In the genomic region with DNA sequence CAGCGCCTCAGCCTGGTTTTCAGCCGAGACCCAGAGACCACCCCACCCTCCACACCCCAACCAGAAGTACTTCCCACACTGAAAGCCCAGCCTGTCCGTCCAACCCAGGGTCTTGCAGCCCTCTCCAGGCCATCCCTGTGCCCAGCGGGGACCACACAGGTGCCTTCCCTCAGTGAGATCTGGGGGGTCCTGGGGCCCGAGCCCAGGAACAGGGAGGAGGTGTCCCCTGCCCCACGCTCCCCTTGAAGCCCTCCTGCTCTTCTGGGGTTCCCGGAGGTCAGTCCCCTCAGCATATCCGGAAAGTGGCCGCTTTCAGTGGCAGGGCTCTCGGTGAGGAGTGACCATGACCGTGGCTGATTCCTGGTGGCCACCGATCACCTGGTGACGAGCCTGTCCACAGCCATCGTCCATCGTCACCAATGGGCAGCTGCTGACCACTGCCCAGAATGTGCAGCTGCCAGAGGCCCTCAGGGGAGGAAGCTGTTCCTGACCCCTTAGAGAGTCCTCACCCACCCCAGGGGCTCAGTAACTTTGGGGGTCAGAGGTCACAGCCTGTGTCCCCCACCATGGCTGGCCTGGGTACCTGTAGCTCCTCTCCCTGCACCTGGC, we compare ENCODE assay signal across 22 cellular contexts. TPM values are rescaled to one million over a fixed set of nuclear protein-coding genes. Genes with fewer than 3 reads are reported as not detected.
DNase-seq lines count a peak whose midpoint lies in the region; ATAC-seq, FAIRE-seq and TF ChIP-seq lines count a peak whose summit lies in the region.
"Had no signal": no experiment of that assay in that cellular context is flagged by ENCODE, and none has a peak within 500 bp of the region (broad histone marks: within the 10 kb centered on the region; RNA-seq: fewer than 3 reads in every experiment).

No MANE protein-coding gene starts in this region.

- no peaks in the 10 kb centered on the region for H4K20me1 ChIP-seq in endothelial cell of umbilical vein (replicated peaks; ENCODE audit: control insufficient read depth, extremely low read depth, insufficient read depth, low read length)
- H4K20me1 ChIP-seq in neural progenitor cell (ENCODE audit: low read depth), result peaks cover 38% of the 10 kb centered on the region

- peak overlapping the region; percentile 57 for H3K4me3 Mint-ChIP-seq in neural progenitor cell

- peak overlapping the region; percentile 82 for H3K27ac ChIP-seq in cardiac muscle cell
- peak overlapping the region in 1 of 2 donors; percentile 16 for H3K27ac ChIP-seq in right atrium auricular region
- no peak overlapping the region for H3K27ac ChIP-seq in endothelial cell of umbilical vein (ENCODE audit: insufficient read depth, low read depth, low read length)
- no peak overlapping the region for H3K27ac ChIP-seq in neural progenitor cell
- H3K27ac ChIP-seq: A549 had no signal

- peaks cover 13% of the 10 kb centered on the region for H3K36me3 Mint-ChIP-seq in neural progenitor cell

- no peak for FAIRE-seq in endothelial cell of umbilical vein (lab: Jason Lieb, UNC)
- FAIRE-seq: A549, GM12891, GM18507, H54 had no signal

- H3K4me1 ChIP-seq in cardiac muscle cell (ENCODE audit: low read depth) (peaks cover 22% of the 10 kb centered on the region), right atrium auricular region (peaks cover 0 to 19% of the 10 kb centered on the region in 2 donors), endothelial cell of umbilical vein (ENCODE audit: control insufficient read depth, extremely low read depth, insufficient read depth, low read length) (peaks cover 13% of the 10 kb centered on the region), neural progenitor cell (peaks cover 5% of the 10 kb centered on the region)
- H3K4me1 ChIP-seq: A549 had no signal

- TF ChIP-seq CTCF in cardiac muscle cell (IDR thresholded peaks at IDR 0.05; ENCODE audit: low read depth, low read length) (no peak), right atrium auricular region (IDR thresholded peaks at IDR 0.05) (no peak), endothelial cell of umbilical vein (IDR thresholded peaks at IDR 0.05; ENCODE audit: extremely low read depth in 1 of 2, insufficient read depth in 1 of 2, low read depth in 1 of 2, low read length in 2 of 2) (no peak), neural progenitor cell (IDR thresholded peaks at IDR 0.05) (no peak)

- peaks cover 6% of the 10 kb centered on the region for H3K36me3 ChIP-seq in cardiac muscle cell
- peaks cover 9% of the 10 kb centered on the region for H3K36me3 ChIP-seq in right atrium auricular region
- H3K36me3 ChIP-seq in endothelial cell of umbilical vein (ENCODE audit: control insufficient read depth in 2 of 2, extremely low read depth in 1 of 2, insufficient read depth in 2 of 2, low read length in 2 of 2), result peaks cover 0 to 6% of the 10 kb centered on the region in 2 experiments
- H3K36me3 ChIP-seq in neural progenitor cell, result no peaks in the 10 kb centered on the region

- H3K27me3 Mint-ChIP-seq in neural progenitor cell (ENCODE audit: insufficient read depth, low read depth), result no peaks in the 10 kb centered on the region

- H3K4me2 ChIP-seq in endothelial cell of umbilical vein (ENCODE audit: insufficient read depth, low read length) (no peak overlapping the region), neural progenitor cell (no peak overlapping the region)
- H3K4me2 ChIP-seq: A549 had no signal

- CTCF ChIA-PET in endothelial cell of umbilical vein (lab: Charles Lee), result no interaction called here

- H3K4me1 Mint-ChIP-seq in neural progenitor cell, result peaks cover 11% of the 10 kb centered on the region

- dilution Hi-C loops in endothelial cell of umbilical vein (cut with MboI; ENCODE audit: extremely low pct_ligation_motif_present, low sequenced_read_pairs), result no loop called here

- no peak for TF ChIP-seq POLR2A in endothelial cell of umbilical vein (IDR thresholded peaks at IDR 0.05; ENCODE audit: low read depth, low read length)

- no peak overlapping the region for H3K4me3 ChIP-seq in cardiac muscle cell
- H3K4me3 ChIP-seq in right atrium auricular region, result no peak overlapping the region
- no peak overlapping the region for H3K4me3 ChIP-seq in endothelial cell of umbilical vein (replicated peaks in 1 of 3; ENCODE audit: insufficient read depth in 1 of 3, low read depth in 1 of 3, low read length in 3 of 3)
- no peak overlapping the region for H3K4me3 ChIP-seq in neural progenitor cell
- H3K4me3 ChIP-seq: A549 had no signal

- no peaks in the 10 kb centered on the region for H3K9me3 ChIP-seq in cardiac muscle cell (ENCODE audit: low read depth)
- peaks cover 0 to 1% of the 10 kb centered on the region in 2 donors for H3K9me3 ChIP-seq in right atrium auricular region
- no peaks in the 10 kb centered on the region for H3K9me3 ChIP-seq in endothelial cell of umbilical vein (replicated peaks; ENCODE audit: control insufficient read depth, insufficient read depth, low read length)
- H3K9me3 ChIP-seq in neural progenitor cell (ENCODE audit: low read depth), result no peaks in the 10 kb centered on the region
- H3K9me3 ChIP-seq: A549 had no signal

- H3F3A ChIP-seq in neural progenitor cell (ENCODE audit: low read depth), result peaks cover 22% of the 10 kb centered on the region

- peaks cover 7% of the 10 kb centered on the region for H3K79me2 ChIP-seq in endothelial cell of umbilical vein (ENCODE audit: control insufficient read depth, insufficient read depth, low read length)
- peaks cover 5% of the 10 kb centered on the region for H3K79me2 ChIP-seq in neural progenitor cell (ENCODE audit: low read depth)

- BruUV-seq in endothelial cell of umbilical vein (replicated peaks; lab: Mats Ljungman, UMichigan), result no TSS peak

- ATAC-seq in GM21786 (IDR thresholded peaks at IDR 0.05; ENCODE audit: unreplicated experiment), result no peak

- intact Hi-C loops in endothelial cell of umbilical vein (cut with micrococcal nuclease), result no loop called here

- peaks cover 2% of the 10 kb centered on the region for H3K9me3 Mint-ChIP-seq in neural progenitor cell

- H2AFZ ChIP-seq in endothelial cell of umbilical vein (ENCODE audit: low read depth, low read length) (no peak overlapping the region), neural progenitor cell (replicated peaks) (no peak overlapping the region)

- H3K27me3 ChIP-seq in cardiac muscle cell (no peaks in the 10 kb centered on the region), right atrium auricular region (no peaks in the 10 kb centered on the region), endothelial cell of umbilical vein (ENCODE audit: control insufficient read depth in 2 of 2, insufficient read depth in 2 of 2, low read length in 2 of 2) (no peaks in the 10 kb centered on the region), neural progenitor cell (no peaks in the 10 kb centered on the region)

- POLR2A ChIA-PET in endothelial cell of umbilical vein (lab: Charles Lee), result no interaction called here

- no peaks in the 10 kb centered on the region for H3K9me1 ChIP-seq in endothelial cell of umbilical vein (replicated peaks; ENCODE audit: control insufficient read depth, extremely low read depth, insufficient read depth, low read length)

- no peak overlapping the region for H3K27ac Mint-ChIP-seq in neural progenitor cell

- no peak for DNase-seq in cardiac muscle cell (ENCODE audit: low read depth in 1 of 2, low spot score in 1 of 2)
- no peak for DNase-seq in right atrium auricular region (ENCODE audit: low spot score)
- no peak for DNase-seq in endothelial cell of umbilical vein (ENCODE audit: low read depth, low spot score)
- DNase-seq in neural progenitor cell (ENCODE audit: low spot score), result no peak
- no peak for DNase-seq in stimulated activated CD8-positive, alpha-beta memory T cell treated with anti-CD3 and anti-CD28 coated beads, Interleukin-4, amount 100 ng/mL, for 48 hours
- no peak for DNase-seq in cerebellar nuclear complex (lab: John Stamatoyannopoulos, UW)
- DNase-seq: C1 segment of cervical spinal cord, DMS 273 treated with DMSO at 0.1 percent for 48 hours, GF-D8, NCI-H1417 treated with DMSO at 0.1 percent for 48 hours, NCI-H2029, NCI-H2171 treated with DMSO at 0.1 percent for 48 hours, NCI-H446 treated with DMSO at 0.1 percent for 48 hours, NCI-H748 treated with DMSO at 0.1 percent for 48 hours, OCI-M1, SHP77 treated with DMSO at 0.1 percent for 48 hours had no signal

- H3K9ac ChIP-seq in endothelial cell of umbilical vein (replicated peaks; ENCODE audit: extremely low read depth, insufficient read depth, low read length) (no peak overlapping the region), neural progenitor cell (no peak overlapping the region)

RNA-seq across cellular contexts. Expression of gene TMEM240, which starts 3.4 kb away (rescaled TPM):
- 8.1 and 26.0 TPM in 2 replicates for total RNA-seq in cardiac muscle cell
- 6.2 and 10.4 TPM in 2 replicates for polyA plus RNA-seq in cardiac muscle cell
- total RNA-seq in right atrium auricular region, result 1 to 10 TPM; 1.4 to 2.8 TPM
- total RNA-seq in endothelial cell of umbilical vein, result 7.0 and 8.8 TPM in 2 replicates
- polyA plus RNA-seq in endothelial cell of umbilical vein, result 5.3 and 7.6 TPM in 2 replicates
- 3.3 and 4.5 TPM in 2 replicates for polyA plus RNA-seq in endothelial cell of umbilical vein (2011; cell fraction: cytosol; rRNA removed)
- 6.8 and 7.3 TPM in 2 replicates for polyA plus RNA-seq in endothelial cell of umbilical vein (2011; cell fraction: nucleus; rRNA removed)
- 2.1 and 5.6 TPM in 2 replicates for polyA plus RNA-seq in endothelial cell of umbilical vein (2012)
- 1.1 and 1.2 TPM in 2 replicates for polyA minus RNA-seq in endothelial cell of umbilical vein
- polyA minus RNA-seq in endothelial cell of umbilical vein (2011; cell fraction: cytosol; rRNA and poly(A)+ RNA removed), result not detected
- polyA minus RNA-seq in endothelial cell of umbilical vein (2011; cell fraction: nucleus; rRNA and poly(A)+ RNA removed), result 0.87 and 2.0 TPM in 2 replicates
- total RNA-seq in neural progenitor cell (ENCODE audit: low replicate concordance), result 8.0 and 13.3 TPM in 2 replicates
- total RNA-seq: RPMI7951 had no signal

RNA-seq across cellular contexts. Expression of gene ATAD3A, which starts 25.1 kb away (rescaled TPM):
- total RNA-seq in cardiac muscle cell (61.7 and 79.7 TPM in 2 replicates), right atrium auricular region (10 to 100 TPM; 15.6 to 18.6 TPM), endothelial cell of umbilical vein (55.2 and 57.4 TPM in 2 replicates), neural progenitor cell (ENCODE audit: low replicate concordance) (7.8 and 25.1 TPM in 2 replicates)
- polyA plus RNA-seq in cardiac muscle cell (74.8 and 77.9 TPM in 2 replicates), endothelial cell of umbilical vein (24.9 and 28.8 TPM in 2 replicates)
- 23.0 and 29.1 TPM in 2 replicates for polyA plus RNA-seq in endothelial cell of umbilical vein (2011; cell fraction: cytosol; rRNA removed)
- polyA plus RNA-seq in endothelial cell of umbilical vein (2011; cell fraction: nucleus; rRNA removed), result 47.8 and 57.7 TPM in 2 replicates
- 26.8 and 28.1 TPM in 2 replicates for polyA plus RNA-seq in endothelial cell of umbilical vein (2012)
- polyA minus RNA-seq in endothelial cell of umbilical vein, result 13.7 and 22.7 TPM in 2 replicates
- 52.6 TPM for polyA minus RNA-seq in endothelial cell of umbilical vein (2011; cell fraction: cytosol; rRNA and poly(A)+ RNA removed)
- polyA minus RNA-seq in endothelial cell of umbilical vein (2011; cell fraction: nucleus; rRNA and poly(A)+ RNA removed), result 10.6 and 18.4 TPM in 2 replicates

RNA-seq across cellular contexts. Expression of gene SSU72, which starts 37.6 kb away (rescaled TPM):
- 97.3 and 131 TPM in 2 replicates for total RNA-seq in cardiac muscle cell
- 172 and 202 TPM in 2 replicates for polyA plus RNA-seq in cardiac muscle cell
- total RNA-seq in right atrium auricular region, result 100 to 1,000 TPM in 1 of 2 donors, 10 to 100 TPM in 1; 98.3 to 121 TPM
- total RNA-seq in endothelial cell of umbilical vein, result 124 and 129 TPM in 2 replicates
- 78.2 and 85.9 TPM in 2 replicates for polyA plus RNA-seq in endothelial cell of umbilical vein
- 92.7 and 101 TPM in 2 replicates for polyA plus RNA-seq in endothelial cell of umbilical vein (2011; cell fraction: cytosol; rRNA removed)
- 89.0 and 97.5 TPM in 2 replicates for polyA plus RNA-seq in endothelial cell of umbilical vein (2011; cell fraction: nucleus; rRNA removed)
- polyA plus RNA-seq in endothelial cell of umbilical vein (2012), result 119 and 136 TPM in 2 replicates
- 70.4 and 74.1 TPM in 2 replicates for polyA minus RNA-seq in endothelial cell of umbilical vein
- polyA minus RNA-seq in endothelial cell of umbilical vein (2011; cell fraction: cytosol; rRNA and poly(A)+ RNA removed), result 82.5 TPM
- 41.3 and 53.5 TPM in 2 replicates for polyA minus RNA-seq in endothelial cell of umbilical vein (2011; cell fraction: nucleus; rRNA and poly(A)+ RNA removed)
- total RNA-seq in neural progenitor cell (ENCODE audit: low replicate concordance), result 82.5 and 94.1 TPM in 2 replicates
